ENCODE assay signal across 20 cellular contexts in genomic region chr1:53258216-53258615, GRCh38. TPM values are rescaled to one million over a fixed set of nuclear protein-coding genes. Genes with fewer than 3 reads are reported as not detected.
DNase-seq lines count a peak whose midpoint lies in the region; ATAC-seq, FAIRE-seq and TF ChIP-seq lines count a peak whose summit lies in the region.
"Had no signal": no experiment of that assay in that cellular context is flagged by ENCODE, and none has a peak within 500 bp of the region (broad histone marks: within the 10 kb centered on the region; RNA-seq: fewer than 3 reads in every experiment).

No MANE protein-coding gene starts in this region.

- H3K27me3 ChIP-seq in Caco-2 (replicated peaks; ENCODE audit: control insufficient read depth, insufficient read depth, low read length) (no peaks in the 10 kb centered on the region), K562 (ENCODE audit: control insufficient read depth in 2 of 2, insufficient read depth in 2 of 2, low read length in 2 of 2) (no peaks in the 10 kb centered on the region), small intestine (ENCODE audit: control insufficient read depth in 2 of 2, insufficient read depth in 2 of 2, low read length in 2 of 2) (no peaks in the 10 kb centered on the region)

- H3K27ac ChIP-seq in K562 (ENCODE audit: extremely low read depth, low read depth, low read length), result no peak overlapping the region
- H3K27ac ChIP-seq in small intestine (ENCODE audit: low read depth in 1 of 2, low read length in 1 of 2), result peak overlapping the region in 1 of 2 donors; percentile 18

- TF ChIP-seq EP300 in K562 (IDR thresholded peaks at IDR 0.05; ENCODE audit: low read length), result no peak

- H3K36me3 ChIP-seq in Caco-2 (ENCODE audit: control insufficient read depth, insufficient read depth, low read length) (no peaks in the 10 kb centered on the region; the same call in 1 of the 2 replicates), K562 (ENCODE audit: control insufficient read depth, insufficient read depth, low read length) (peaks cover 100% of the 10 kb centered on the region), small intestine (ENCODE audit: control insufficient read depth in 2 of 2, insufficient read depth in 2 of 2, low read length in 2 of 2) (no peaks in the 10 kb centered on the region)

- no peak for TF ChIP-seq CTCF in Caco-2 (IDR thresholded peaks at IDR 0.05; ENCODE audit: insufficient read depth in 1 of 2, low read depth in 1 of 2, low read length in 1 of 2, severe bottlenecking in 1 of 2, unreplicated experiment in 1 of 2)
- no peak for TF ChIP-seq CTCF in K562 (IDR thresholded peaks at IDR 0.05 in 2 of 3, conservative IDR thresholded peaks at IDR 0.05 in 1 of 3; ENCODE audit: insufficient read depth in 2 of 3, low read depth in 1 of 3, low read length in 3 of 3)
- TF ChIP-seq CTCF in D721Med (IDR thresholded peaks at IDR 0.05; ENCODE audit: insufficient read depth, missing control alignments), result no peak

- H3K4me1 Mint-ChIP-seq in Caco-2 (ENCODE audit: low read depth, unreplicated experiment), result peaks cover 28% of the 10 kb centered on the region

- peaks cover 15% of the 10 kb centered on the region for H3K4me1 ChIP-seq in Caco-2
- peaks cover 0 to 6% of the 10 kb centered on the region in 2 experiments; a peak in 2 of 5 replicates for H3K4me1 ChIP-seq in K562 (replicated peaks in 1 of 2; ENCODE audit: control insufficient read depth in 2 of 2, insufficient read depth in 2 of 2, low read length in 2 of 2)
- no peaks in the 10 kb centered on the region for H3K4me1 ChIP-seq in small intestine (ENCODE audit: control insufficient read depth in 2 of 2, insufficient read depth in 1 of 2, low read depth in 1 of 2, low read length in 1 of 2)

- peak overlapping the region; percentile 29 for H3K27ac Mint-ChIP-seq in Caco-2 (ENCODE audit: unreplicated experiment)
- H3K27ac Mint-ChIP-seq: B cell had no signal

- CTCF ChIA-PET in Caco-2 (lab: Charles Lee), result interaction anchor here (0.6 kb wide), 1 partner anchor 17 kb away, joined by 3 read pairs; no protein-coding TSS in a partner anchor
- CTCF ChIA-PET in K562 (lab: Yijun Ruan, JAX; ENCODE audit: low intra/inter-chr PET ratio), result no interaction called here

- 93% methylated on average over 1 of the region's 1 CpG for WGBS in K562 (ENCODE audit: insufficient coverage, low coverage, missing lambda C conversion rate)
- 8 to 71% (median 65%) methylated on average over 1 of the region's 1 CpG for WGBS in small intestine, 3 donors

- no peak for ATAC-seq in K562
- ATAC-seq in GM19324 (IDR thresholded peaks at IDR 0.05; ENCODE audit: low FRiP score, unreplicated experiment), result no peak
- ATAC-seq: HCT116 had no signal

- no peak for TF ChIP-seq POLR2A in K562 (conservative IDR thresholded peaks at IDR 0.05)

- no peak overlapping the region for H3K9ac ChIP-seq in K562 (ENCODE audit: insufficient read depth in 1 of 2, low read depth in 2 of 2, low read length in 2 of 2)

- no peak for TF ChIP-seq RAD21 in K562 (CRISPR knock-in tag; conservative IDR thresholded peaks at IDR 0.05 in 1 of 2, IDR thresholded peaks at IDR 0.05 in 1 of 2)

- H3K4me3 ChIP-seq in Caco-2 (ENCODE audit: low read depth, low read length), result no peak overlapping the region
- no peak overlapping the region for H3K4me3 ChIP-seq in K562
- no peak overlapping the region for H3K4me3 ChIP-seq in small intestine (ENCODE audit: low read depth in 1 of 2, low read length in 2 of 2)

- H3K4me3 Mint-ChIP-seq in Caco-2 (ENCODE audit: unreplicated experiment), result peak overlapping the region; percentile 2
- H3K4me3 Mint-ChIP-seq: B cell had no signal

- no peak overlapping the region for H3K4me2 ChIP-seq in K562 (ENCODE audit: insufficient read depth, low read length)

- no TSS peak for BruUV-seq in Caco-2 (replicated peaks; lab: Mats Ljungman, UMichigan)
- TSS peak; percentile 7 for BruUV-seq in K562 (replicated peaks; lab: Mats Ljungman, UMichigan)

- no peaks in the 10 kb centered on the region for H3K27me3 Mint-ChIP-seq in Caco-2 (ENCODE audit: insufficient read depth, unreplicated experiment)
- H3K27me3 Mint-ChIP-seq: B cell had no signal

- H2AFZ ChIP-seq in K562 (ENCODE audit: low read depth, low read length), result no peak overlapping the region

- H3K79me2 ChIP-seq in K562 (ENCODE audit: control insufficient read depth, insufficient read depth, low read length), result no peaks in the 10 kb centered on the region

- no peak for DNase-seq in Caco-2
- DNase-seq in K562 (ENCODE audit: extremely low read depth in 1 of 4, low spot score in 3 of 4), result no peak
- peak; percentile 90 for DNase-seq in islet precursor cell
- peak; percentile 17 for DNase-seq in small intestine
- no peak for DNase-seq in NCI-H1417 treated with DMSO at 0.1 percent for 48 hours (lab: John Stamatoyannopoulos, UW)
- no peak for DNase-seq in mesenteric fat pad (ENCODE audit: low spot score)
- DNase-seq in D721Med (ENCODE audit: insufficient read length, low spot score), result no peak
- DNase-seq: GDM1, GOT3, KG1, NCI-H1105 treated with DMSO at 0.1 percent for 48 hours, NCI-H1694 treated with DMSO at 0.1 percent for 48 hours, NCI-H2227 treated with DMSO at 0.1 percent for 48 hours, NCI-H510A treated with DMSO at 0.1 percent for 48 hours, NCI-H82, RPMI8226, SHP77 treated with DMSO at 0.1 percent for 48 hours had no signal

- intact Hi-C loops in Caco-2 (cut with micrococcal nuclease; ENCODE audit: unreplicated experiment) (no loop called here), K562 (cut with micrococcal nuclease) (no loop called here)

- in situ Hi-C loops in K562 (cut with MboI), result no loop called here

- POLR2A ChIA-PET in Caco-2 (lab: Charles Lee) (no interaction called here), K562 (lab: Yijun Ruan, JAX) (interaction anchor here (1.2 kb wide), 1 partner anchor 15 kb away, joined by 8 read pairs; no protein-coding TSS in a partner anchor)

- H3K9me3 ChIP-seq in Caco-2 (no peaks in the 10 kb centered on the region), K562 (replicated peaks; ENCODE audit: control insufficient read depth, insufficient read depth, low read depth, low read length) (no peaks in the 10 kb centered on the region), small intestine (ENCODE audit: control insufficient read depth, low read depth) (no peaks in the 10 kb centered on the region)

- peaks cover 4% of the 10 kb centered on the region for H3K9me1 ChIP-seq in K562 (ENCODE audit: control insufficient read depth, insufficient read depth, low read length)

- no peak for FAIRE-seq in K562 (lab: Jason Lieb, UNC)
- no peak for FAIRE-seq in small intestine (lab: Jason Lieb, UNC)
- no peak for FAIRE-seq in D721Med (lab: Jason Lieb, UNC)

- H4K20me1 ChIP-seq in K562 (replicated peaks; ENCODE audit: control insufficient read depth, insufficient read depth, low read length), result peaks cover 7% of the 10 kb centered on the region; the same call in 1 of the 2 replicates

- no peaks in the 10 kb centered on the region for H3K9me3 Mint-ChIP-seq in Caco-2 (ENCODE audit: unreplicated experiment)

- peaks cover 6% of the 10 kb centered on the region for H3K36me3 Mint-ChIP-seq in Caco-2 (ENCODE audit: insufficient read depth, unreplicated experiment)

TF ChIP-seq in K562, 482 proteins besides CTCF, POLR2A, EP300 and RAD21 (continues in another document):
- no peak for TF ChIP-seq RBM17 (IDR thresholded peaks at IDR 0.05; ENCODE audit: borderline replicate concordance, low read depth, low read length)

RNA-seq across cellular contexts. Expression of gene MAGOH, which starts 19.9 kb away (rescaled TPM):
- 74.2 and 77.0 TPM in 2 replicates for total RNA-seq in Caco-2 (2022)
- 10.5 and 25.2 TPM in 2 replicates for total RNA-seq in K562 (2011; cell fraction: chromatin; rRNA removed; ENCODE audit: low replicate concordance)
- total RNA-seq in K562 (2011; cell fraction: nucleolus; rRNA removed), result 13.8 and 15.3 TPM in 2 replicates
- 23.0 and 35.0 TPM in 2 replicates for total RNA-seq in K562 (2011; cell fraction: nucleoplasm; rRNA removed)
- 106 and 125 TPM in 2 replicates for total RNA-seq in K562 (2014; rRNA removed)
- 135 and 156 TPM in 2 replicates for total RNA-seq in K562 (2014; rRNA removed; fragmentation: Illumina TruSeq; extraction: Trizol)
- 134 and 152 TPM in 2 replicates for total RNA-seq in K562 (2015; rRNA removed; fragmentation: Illumina TruSeq; extraction: Trizol)
- 110 and 113 TPM in 2 replicates for total RNA-seq in K562 (2021)
- polyA plus RNA-seq in K562 (2011; rRNA removed), result 80.7 and 102 TPM in 2 replicates
- 10.7 and 38.1 TPM in 2 replicates for polyA plus RNA-seq in K562 (2011; cell fraction: cytosol; rRNA removed)
- 9.7 and 18.4 TPM in 2 replicates for polyA plus RNA-seq in K562 (2011; cell fraction: nucleus; rRNA removed)
- polyA plus RNA-seq in K562 (2012), result 79.1 and 298 TPM in 2 replicates
- polyA plus RNA-seq in K562 (2014; fragmentation: Illumina TruSeq; extraction: Trizol), result 184 and 190 TPM in 2 replicates
- 100 to 1,000 TPM; 132 to 342 TPM for polyA plus RNA-seq in K562 (2014; fragmentation: Nextera tagmentation; extraction: Ambion mirVana)
- 243 and 263 TPM in 2 replicates for polyA plus RNA-seq in K562 (2014; rRNA removed)
- 71.4 and 83.4 TPM in 2 replicates for polyA minus RNA-seq in K562 (2011; rRNA and poly(A)+ RNA removed)
- polyA minus RNA-seq in K562 (2011; cell fraction: cytosol; rRNA and poly(A)+ RNA removed), result 29.5 and 30.9 TPM in 2 replicates
- 18.8 and 38.3 TPM in 2 replicates for polyA minus RNA-seq in K562 (2011; cell fraction: nucleus; rRNA and poly(A)+ RNA removed)
- 100 to 1,000 TPM in 1 of 3 donors, 10 to 100 TPM in 2; 72.7 to 116 (median 97.7) TPM for polyA plus RNA-seq in small intestine
- total RNA-seq in mesenteric fat pad, result 35.7 TPM

RNA-seq across cellular contexts. Expression of gene CZIB, which starts 37.8 kb away (rescaled TPM):
- 36.0 and 42.6 TPM in 2 replicates for total RNA-seq in Caco-2 (2022)
- total RNA-seq in K562 (2011; cell fraction: chromatin; rRNA removed; ENCODE audit: low replicate concordance), result 115 and 117 TPM in 2 replicates
- total RNA-seq in K562 (2011; cell fraction: nucleolus; rRNA removed), result 97.5 and 125 TPM in 2 replicates
- total RNA-seq in K562 (2011; cell fraction: nucleoplasm; rRNA removed), result 131 and 159 TPM in 2 replicates
- total RNA-seq in K562 (2014; rRNA removed), result 55.4 and 65.5 TPM in 2 replicates
- total RNA-seq in K562 (2014; rRNA removed; fragmentation: Illumina TruSeq; extraction: Trizol), result 58.2 and 65.8 TPM in 2 replicates
- total RNA-seq in K562 (2015; rRNA removed; fragmentation: Illumina TruSeq; extraction: Trizol), result 61.8 and 66.8 TPM in 2 replicates
- 52.6 and 55.7 TPM in 2 replicates for total RNA-seq in K562 (2021)
- 105 and 109 TPM in 2 replicates for polyA plus RNA-seq in K562 (2011; rRNA removed)
- 54.1 and 73.4 TPM in 2 replicates for polyA plus RNA-seq in K562 (2011; cell fraction: cytosol; rRNA removed)
- polyA plus RNA-seq in K562 (2011; cell fraction: nucleus; rRNA removed), result 152 and 181 TPM in 2 replicates
- polyA plus RNA-seq in K562 (2012), result 68.4 and 82.2 TPM in 2 replicates
- polyA plus RNA-seq in K562 (2014; fragmentation: Illumina TruSeq; extraction: Trizol), result 65.5 and 80.0 TPM in 2 replicates
- 100 to 1,000 TPM in 1 of 2 experiments, 10 to 100 TPM in 1; 97.4 to 111 TPM for polyA plus RNA-seq in K562 (2014; fragmentation: Nextera tagmentation; extraction: Ambion mirVana)
- polyA plus RNA-seq in K562 (2014; rRNA removed), result 85.3 and 86.9 TPM in 2 replicates
- polyA minus RNA-seq in K562 (2011; rRNA and poly(A)+ RNA removed), result 41.9 and 56.1 TPM in 2 replicates
- 14.5 and 18.0 TPM in 2 replicates for polyA minus RNA-seq in K562 (2011; cell fraction: cytosol; rRNA and poly(A)+ RNA removed)
- polyA minus RNA-seq in K562 (2011; cell fraction: nucleus; rRNA and poly(A)+ RNA removed), result 71.4 and 143 TPM in 2 replicates
- polyA plus RNA-seq in small intestine, result 10 to 100 TPM; 40.0 to 53.9 (median 45.4) TPM
- 48.2 TPM for total RNA-seq in mesenteric fat pad

Comparison
In these comparisons a context has a peak if more than half of its experiments do, and no peak if none do; other contexts are left out.
1. DNase-seq: peak in islet precursor cell (single experiment) and small intestine (single experiment); none in Caco-2 (0 of 2), K562 (0 of 4), NCI-H1417 treated with DMSO at 0.1 percent for 48 hours (single experiment), mesenteric fat pad (single experiment) and D721Med (single experiment).